8 cellular contexts compared by ENCODE assay signal in the genomic region with DNA sequence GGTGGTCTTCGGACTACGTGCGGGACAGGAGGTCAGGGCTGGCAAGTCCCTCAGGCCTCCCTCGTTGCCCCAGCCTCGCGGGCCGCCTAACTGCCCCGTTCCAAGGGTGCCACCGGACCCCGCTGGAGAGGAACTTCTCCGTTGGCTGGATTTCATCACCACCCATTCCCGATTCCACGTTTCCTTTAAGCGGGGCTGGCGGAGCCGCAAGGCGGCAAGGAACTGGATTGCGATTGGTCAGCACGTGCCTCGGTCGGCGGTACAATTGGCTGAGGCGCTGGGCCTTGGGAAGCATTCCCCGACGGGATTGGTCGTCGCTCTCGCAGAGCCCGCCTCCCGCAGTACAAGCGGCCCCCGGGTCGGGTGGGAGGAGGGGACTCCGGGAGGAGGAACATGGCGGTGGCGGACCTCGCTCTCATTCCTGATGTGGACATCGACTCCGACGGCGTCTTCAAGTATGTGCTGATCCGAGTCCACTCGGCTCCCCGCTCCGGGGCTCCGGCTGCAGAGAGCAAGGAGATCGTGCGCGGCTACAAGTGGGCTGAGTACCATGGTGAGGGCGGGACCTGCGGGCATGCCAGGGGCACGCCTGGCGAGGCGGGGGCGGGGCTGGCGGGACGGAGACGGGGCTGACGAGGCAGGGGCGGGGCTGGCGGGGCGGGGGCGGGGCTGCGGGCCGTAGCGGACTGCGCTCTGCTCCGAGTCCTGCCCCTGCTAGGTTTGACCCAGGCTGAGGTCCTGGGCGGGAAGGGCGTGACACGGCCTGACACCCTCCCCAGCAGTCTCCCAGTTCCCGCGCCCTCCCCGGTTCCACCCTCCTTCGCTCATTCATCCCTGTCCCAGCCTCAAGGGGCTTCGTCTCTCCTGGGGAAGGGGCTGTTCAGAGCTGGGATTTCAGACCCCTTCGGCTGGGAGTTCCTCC.
DNase-seq lines count a peak whose midpoint lies in the region; ATAC-seq and FAIRE-seq lines count a peak whose summit lies in the region.

TSS of gene PHPT1 (plus strand) at position 372 of the 922 bp plus-strand sequence. CDS start at position 394, 22 bp downstream.

- peak within 1 kb of the TSS; percentile 60 to 94 for H3K27ac Mint-ChIP-seq in effector memory CD8-positive, alpha-beta T cell

- H3K4me1 Mint-ChIP-seq in effector memory CD8-positive, alpha-beta T cell (ENCODE audit: low read depth in 2 of 2), result peaks cover 13% of the 10 kb centered on the region in 2 donors

- H3K9me3 Mint-ChIP-seq in effector memory CD8-positive, alpha-beta T cell, result no peaks in the 10 kb centered on the region

- DNase-seq in COLO829 (ENCODE audit: low spot score) (peak; percentile 97), HTR-8/SVneo (ENCODE audit: insufficient read length, low spot score) (peak; percentile 98), NOMO-1 treated with dmso at 0.1 percent for 144 hours (lab: John Stamatoyannopoulos, UW; ENCODE audit: unreplicated experiment) (peak; percentile 100), medulla oblongata (ENCODE audit: extremely low spot score) (peak; percentile 99)
- DNase-seq in activated CD8-positive, alpha-beta memory T cell treated with anti-CD3 and anti-CD28 coated beads for 48 hours (ENCODE audit: low read depth in 2 of 3, low spot score in 2 of 3), result peak; percentile 87 to 95 (median 93)
- peak; percentile 93 to 97 (median 95) for DNase-seq in effector memory CD8-positive, alpha-beta T cell
- DNase-seq in stimulated activated CD8-positive, alpha-beta memory T cell treated with anti-CD3 and anti-CD28 coated beads, Interleukin-12 subunit alpha, Interleukin-12 subunit beta, amount 100 ng/mL, for 1 hour (ENCODE audit: low read depth), result peak; percentile 92

- peaks cover 55% of the 10 kb centered on the region for H3K36me3 Mint-ChIP-seq in effector memory CD8-positive, alpha-beta T cell (ENCODE audit: insufficient read depth)

- peak; percentile 72 for ATAC-seq in GM21367 (IDR thresholded peaks at IDR 0.05; ENCODE audit: unreplicated experiment)
- ATAC-seq in effector memory CD8-positive, alpha-beta T cell (replicated peaks), result peak; percentile 90

- peaks cover 0 to 11% of the 10 kb centered on the region in 2 donors for H3K27me3 Mint-ChIP-seq in effector memory CD8-positive, alpha-beta T cell

- peak; percentile 88 for FAIRE-seq in HTR-8/SVneo (lab: Jason Lieb, UNC)

- H3K4me3 Mint-ChIP-seq in effector memory CD8-positive, alpha-beta T cell, result peak within 1 kb of the TSS; percentile 92

Comparison
In these comparisons a context has a peak if more than half of its experiments do, and no peak if none do; other contexts are left out.
1. Peak in every context shown above with its lines: DNase-seq and ATAC-seq.